In the genomic region with DNA sequence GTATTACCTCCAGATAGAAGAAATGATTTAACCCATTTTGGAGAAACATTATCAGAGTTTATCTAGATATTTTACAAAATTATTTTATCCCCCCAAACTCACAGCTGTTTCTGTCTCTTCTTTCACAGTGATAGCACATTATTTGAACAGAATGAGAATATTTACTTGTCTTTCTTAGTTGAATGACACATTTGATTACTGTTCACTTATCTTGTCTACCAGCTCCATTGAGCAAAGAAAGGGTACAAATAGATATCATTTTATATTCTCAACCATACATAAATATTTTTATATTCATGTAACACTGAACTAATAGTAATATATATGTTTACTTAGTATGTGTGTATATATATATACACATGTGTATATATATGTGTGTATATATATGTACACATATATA, we compare ENCODE assay signal across 31 cellular contexts.
"Had no signal": no experiment of that assay in that cellular context is flagged by ENCODE, and none has a peak within 500 bp of the region (broad histone marks: within the 10 kb centered on the region; RNA-seq: fewer than 3 reads in every experiment).

No MANE protein-coding gene starts in this region.

- ATAC-seq: activated naive CD4-positive, alpha-beta T cell treated with anti-CD3 and anti-CD28 coated beads, Interleukin-2, amount 50 U/mL, for 72 hours; activated naive CD8-positive, alpha-beta T cell treated with anti-CD3 and anti-CD28 coated beads, Interleukin-2, amount 50 U/mL, for 24 hours; activated T-cell treated with anti-CD3 and anti-CD28 coated beads, Interleukin-2, amount 50 U/mL, for 4 hours; activated T-cell treated with anti-CD3 and anti-CD28 coated beads, Interleukin-2, amount 50 U/mL, for 72 hours; activated T-helper 17 cell treated with anti-CD3 and anti-CD28 coated beads, Interleukin-2, amount 50 U/mL, for 72 hours; body of pancreas had no signal

- H3K4me3 ChIP-seq: adrenal gland, ascending aorta, body of pancreas, breast epithelium, cardiac muscle cell had no signal

- H3K9me3 ChIP-seq: adrenal gland, ascending aorta had no signal

- DNase-seq: activated effector memory CD4-positive, alpha-beta T cell treated with anti-CD3 and anti-CD28 coated beads, Interleukin-2, amount 50 U/mL, for 16 hours; activated effector memory CD4-positive, alpha-beta T cell treated with Interleukin-2 at 50 U/mL for 16 hours; activated gamma-delta T cell; activated gamma-delta T cell treated with Interleukin-2 at 50 U/mL for 16 hours; activated naive CD4-positive, alpha-beta T cell; activated naive CD4-positive, alpha-beta T cell treated with anti-CD3 and anti-CD28 coated beads for 36 hours; activated naive CD4-positive, alpha-beta T cell treated with anti-CD3 and anti-CD28 coated beads, Interleukin-2, amount 10 ng/mL, durations not matched to agents 7 days and 5 days; activated naive CD4-positive, alpha-beta T cell treated with anti-CD3 and anti-CD28 coated beads, Interleukin-2, amount 50 U/mL, for 16 hours; activated naive CD4-positive, alpha-beta T cell treated with Interleukin-2 at 50 U/mL for 16 hours; activated naive CD8-positive, alpha-beta T cell treated with anti-CD3 and anti-CD28 coated beads for 36 hours; activated naive CD8-positive, alpha-beta T cell treated with anti-CD3 and anti-CD28 coated beads, Interleukin-2, amount 10 ng/mL, durations not matched to agents 7 days and 5 days; activated naive CD8-positive, alpha-beta T cell treated with anti-CD3 and anti-CD28 coated beads, Interleukin-2, amount 50 U/mL, for 24 hours; activated T-cell treated with anti-CD3 and anti-CD28 coated beads, Interleukin-2, amount 50 U/mL, for 24 hours; activated T-cell treated with anti-CD3 and anti-CD28 coated beads, Interleukin-2, amount 50 U/mL, for 4 hours; activated T-cell treated with anti-CD3 and anti-CD28 coated beads, Interleukin-2, amount 50 U/mL, for 48 hours; activated T-cell treated with anti-CD3 and anti-CD28 coated beads, Interleukin-2, amount 50 U/mL, for 72 hours; adrenal gland; amniotic stem cell; amygdala; anterior cingulate cortex; aorta; body of pancreas; brain microvascular endothelial cell; caudate nucleus; central memory CD4-positive, alpha-beta T cell; cerebellar nuclear complex had no signal

- H3K27ac ChIP-seq: adrenal gland, ascending aorta, body of pancreas, brain microvascular endothelial cell, breast epithelium, cardiac muscle cell had no signal

- H3K27me3 ChIP-seq: adrenal gland, ascending aorta, body of pancreas, brain microvascular endothelial cell, breast epithelium, cardiac muscle cell had no signal

- H3K36me3 ChIP-seq: adrenal gland, ascending aorta, brain microvascular endothelial cell, breast epithelium, cardiac muscle cell had no signal
